24 cellular contexts compared by ENCODE assay signal in genomic region chr1:221834698-221835538, GRCh38.
"Had no signal": no experiment of that assay in that cellular context is flagged by ENCODE, and none has a peak within 500 bp of the region (broad histone marks: within the 10 kb centered on the region; RNA-seq: fewer than 3 reads in every experiment).

No MANE protein-coding gene starts in this region.

- H3K9me3 Mint-ChIP-seq: activated CD4-positive, alpha-beta T cell treated with anti-CD3 and anti-CD28 coated beads, Interleukin-2, amount 10 ng/mL, durations not matched to agents 24 days and 14 days; dendritic cell treated with granulocyte-macrophage colony-stimulating factor and Interleukin-4, amounts not matched to agents 40 ng/mL and 50 ng/mL, for 4 days; stimulated activated effector memory CD8-positive, alpha-beta T cell treated with anti-CD3 and anti-CD28 coated beads, Interleukin-12 subunit alpha, Interleukin-12 subunit beta, amount 100 ng/mL, for 72 hours had no signal

- H3K9me3 ChIP-seq: ascending aorta, neutrophil, testis, upper lobe of right lung had no signal

- H3K36me3 ChIP-seq: ascending aorta, neutrophil, upper lobe of right lung had no signal

- H3K27me3 Mint-ChIP-seq: activated CD4-positive, alpha-beta T cell treated with anti-CD3 and anti-CD28 coated beads, Interleukin-2, amount 10 ng/mL, durations not matched to agents 24 days and 14 days; natural killer cell treated with Interleukin-12 subunit alpha and Interleukin-12 subunit beta and Interleukin-15 and Interleukin-18, amount 100 ng/mL, for 72 hours had no signal

- DNase-seq: activated CD4-positive, alpha-beta T cell treated with anti-CD3 and anti-CD28 coated beads, Interleukin-2, amount 10 ng/mL, durations not matched to agents 24 days and 14 days; activated CD8-positive, alpha-beta memory T cell treated with anti-CD3 and anti-CD28 coated beads for 24 hours; activated CD8-positive, alpha-beta memory T cell treated with anti-CD3 and anti-CD28 coated beads, Interleukin-2, amount 50 U/mL, for 48 hours; activated effector memory CD4-positive, alpha-beta T cell treated with Interleukin-2 at 50 U/mL for 16 hours; activated naive CD4-positive, alpha-beta T cell treated with anti-CD3 and anti-CD28 coated beads, Interleukin-2, amount 50 U/mL, for 16 hours; activated T-cell treated with anti-CD3 and anti-CD28 coated beads, Interleukin-2, amount 50 U/mL, for 48 hours; effector CD8-positive, alpha-beta T cell; foreskin melanocyte; glutamatergic neuron; hippocampal formation; left ventricle myocardium superior; stimulated activated CD4-positive, alpha-beta T cell treated with anti-CD3 and anti-CD28 coated beads, Interleukin-4, amount 100 ng/mL, for 24 hours; T-helper 1 cell; T1000; testis; upper lobe of right lung had no signal

- H3K4me3 Mint-ChIP-seq: activated CD4-positive, alpha-beta T cell treated with anti-CD3 and anti-CD28 coated beads, Interleukin-2, amount 10 ng/mL, durations not matched to agents 24 days and 14 days; dendritic cell treated with granulocyte-macrophage colony-stimulating factor and Interleukin-4, amounts not matched to agents 40 ng/mL and 50 ng/mL, for 4 days; natural killer cell treated with Interleukin-12 subunit alpha and Interleukin-12 subunit beta and Interleukin-15 and Interleukin-18, amount 100 ng/mL, for 72 hours; stimulated activated effector memory CD8-positive, alpha-beta T cell treated with anti-CD3 and anti-CD28 coated beads, Interleukin-12 subunit alpha, Interleukin-12 subunit beta, amount 100 ng/mL, for 72 hours had no signal

- H3K4me1 ChIP-seq: ascending aorta, parathyroid adenoma, testis, upper lobe of right lung had no signal

- H3K4me3 ChIP-seq: ascending aorta, testis, upper lobe of right lung had no signal

- FAIRE-seq: endothelial cell of umbilical vein had no signal

- H2AFZ ChIP-seq: parathyroid adenoma had no signal

- H3K9ac ChIP-seq: parathyroid adenoma had no signal

- H3K79me2 ChIP-seq: parathyroid adenoma had no signal

- ATAC-seq: left ventricle myocardium superior; natural killer cell treated with Interleukin-12 subunit alpha and Interleukin-12 subunit beta and Interleukin-15 and Interleukin-18, amount 100 ng/mL, for 72 hours; sciatic nerve; stimulated activated effector memory CD8-positive, alpha-beta T cell treated with anti-CD3 and anti-CD28 coated beads, Interleukin-12 subunit alpha, Interleukin-12 subunit beta, amount 100 ng/mL, for 72 hours; upper lobe of right lung had no signal

- H3K27ac ChIP-seq: ascending aorta, neutrophil, parathyroid adenoma, testis, upper lobe of right lung had no signal

- H3K27ac Mint-ChIP-seq: activated CD4-positive, alpha-beta T cell treated with anti-CD3 and anti-CD28 coated beads, Interleukin-2, amount 10 ng/mL, durations not matched to agents 24 days and 14 days; dendritic cell treated with granulocyte-macrophage colony-stimulating factor and Interleukin-4, amounts not matched to agents 40 ng/mL and 50 ng/mL, for 4 days; stimulated activated effector memory CD8-positive, alpha-beta T cell treated with anti-CD3 and anti-CD28 coated beads, Interleukin-12 subunit alpha, Interleukin-12 subunit beta, amount 100 ng/mL, for 72 hours had no signal

- H3K27me3 ChIP-seq: ascending aorta, testis, upper lobe of right lung had no signal
